8 cellular contexts compared by ENCODE assay signal in genomic region chr3:12556723-12557471, GRCh38. TPM values are rescaled to one million over a fixed set of nuclear protein-coding genes. Genes with fewer than 3 reads are reported as not detected.
DNase-seq lines count a peak whose midpoint lies in the region; ATAC-seq and TF ChIP-seq lines count a peak whose summit lies in the region.

Gene MKRN2, plus strand, starts transcription at chr3:12557087. Its CDS starts 64 bp downstream, at chr3:12557151.

- intact Hi-C loops in activated CD4-positive, alpha-beta T cell treated with anti-CD3 and anti-CD28 coated beads for 36 hours (cut with DNase I, micrococcal nuclease), result loop anchor here (1.0 to 10.0 kb wide), 14 partner anchors 73 to 1620 kb away; partner anchors contain the start of genes RAF1 (in 2 of the 2), TSEN2 (in 2 of the 2), LSM3 (in 1 of the 2) and RPL32 (in 1 of the 2)

- ATAC-seq in GM18907 (IDR thresholded peaks at IDR 0.05; ENCODE audit: unreplicated experiment), result peak; percentile 88
- peak; percentile 85 for ATAC-seq in HG03139 (IDR thresholded peaks at IDR 0.05; ENCODE audit: unreplicated experiment)
- peak; percentile 86 for ATAC-seq in activated CD4-positive, alpha-beta T cell treated with anti-CD3 and anti-CD28 coated beads for 36 hours

- CTCF ChIA-PET in activated CD4-positive, alpha-beta T cell treated with anti-CD3 and anti-CD28 coated beads for 36 hours (lab: Charles Lee), result no interaction called here

- peak within 1 kb of the TSS; percentile 87 for H3K4me3 Mint-ChIP-seq in activated CD4-positive, alpha-beta T cell treated with anti-CD3 and anti-CD28 coated beads for 36 hours
- H3K4me3 Mint-ChIP-seq in chondrocyte (ENCODE audit: unreplicated experiment), result peak within 1 kb of the TSS; percentile 96

- H3K27me3 Mint-ChIP-seq in activated CD4-positive, alpha-beta T cell treated with anti-CD3 and anti-CD28 coated beads for 36 hours, result peaks cover 22% of the 10 kb centered on the region
- H3K27me3 Mint-ChIP-seq in chondrocyte (ENCODE audit: low read depth), result no peaks in the 10 kb centered on the region

- peak; percentile 59 for DNase-seq in AG09319 (ENCODE audit: extremely low read depth, low read depth)
- peak; percentile 55 for DNase-seq in NCI-H510A (lab: John Stamatoyannopoulos, UW)
- peak; percentile 91 for DNase-seq in activated CD4-positive, alpha-beta T cell treated with anti-CD3 and anti-CD28 coated beads for 36 hours
- DNase-seq in chondrocyte (ENCODE audit: low spot score), result peak; percentile 97
- DNase-seq in kidney tubule cell (ENCODE audit: low spot score), result peak; percentile 92
- peak; percentile 64 to 78 (median 77) for DNase-seq in stimulated activated CD4-positive, alpha-beta T cell treated with anti-CD3 and anti-CD28 coated beads, Interleukin-1b, Interleukin-23, amount 100 ng/mL, for 24 hours (ENCODE audit: low read depth in 4 of 4, low spot score in 1 of 4)

- H3K36me3 Mint-ChIP-seq in activated CD4-positive, alpha-beta T cell treated with anti-CD3 and anti-CD28 coated beads for 36 hours (ENCODE audit: low read depth), result no peaks in the 10 kb centered on the region
- H3K36me3 Mint-ChIP-seq in chondrocyte (ENCODE audit: low read depth), result no peaks in the 10 kb centered on the region

- POLR2A ChIA-PET in activated CD4-positive, alpha-beta T cell treated with anti-CD3 and anti-CD28 coated beads for 36 hours (lab: Charles Lee), result interaction anchor here (1.0 kb wide), 1 partner anchor 107 kb away, joined by 3 read pairs; the partner anchor contains the start of gene RAF1

- no peaks in the 10 kb centered on the region for H3K9me3 Mint-ChIP-seq in activated CD4-positive, alpha-beta T cell treated with anti-CD3 and anti-CD28 coated beads for 36 hours (ENCODE audit: low read depth)
- H3K9me3 Mint-ChIP-seq in chondrocyte (ENCODE audit: low read depth), result no peaks in the 10 kb centered on the region

- peak within 1 kb of the TSS; percentile 92 for H3K27ac Mint-ChIP-seq in activated CD4-positive, alpha-beta T cell treated with anti-CD3 and anti-CD28 coated beads for 36 hours
- H3K27ac Mint-ChIP-seq in chondrocyte (ENCODE audit: unreplicated experiment), result peak within 1 kb of the TSS; percentile 98

- H3K4me1 Mint-ChIP-seq in activated CD4-positive, alpha-beta T cell treated with anti-CD3 and anti-CD28 coated beads for 36 hours, result peaks cover 51% of the 10 kb centered on the region
- H3K4me1 Mint-ChIP-seq in chondrocyte (ENCODE audit: low read depth), result peaks cover 50% of the 10 kb centered on the region

- TF ChIP-seq CTCF in AG09319 (IDR thresholded peaks at IDR 0.05; ENCODE audit: low read depth, low read length) (no peak; the same call in 1 of the 2 replicates), chondrocyte (IDR thresholded peaks at IDR 0.05) (peak; percentile 22)

RNA-seq across cellular contexts. Expression of gene MKRN2, which starts in this region (rescaled TPM):
- 10 to 100 TPM; 21.5 to 24.9 TPM for total RNA-seq in activated CD4-positive, alpha-beta T cell treated with anti-CD3 and anti-CD28 coated beads for 36 hours
- 32.8 to 36.2 TPM (median 34.5 TPM) in 3 replicates for total RNA-seq in chondrocyte

Comparison
In these comparisons a context has a peak if more than half of its experiments do, and no peak if none do; other contexts are left out.
1. Peak in every context shown above with its lines: DNase-seq and ATAC-seq.